2 cellular contexts compared by ENCODE assay signal in genomic region chr10:110286841-110287240, GRCh38.
TF ChIP-seq lines count a peak whose summit lies in the region.

No MANE protein-coding gene starts in this region.

TF ChIP-seq in IMR-90, 13 proteins besides CTCF, POLR2A, EP300 and RAD21:
- no peak for TF ChIP-seq CEBPB (IDR thresholded peaks at IDR 0.05; ENCODE audit: low read depth, low read length)
TF ChIP-seq in IMR-90: peak in this region for 0.

TF ChIP-seq in H1, 55 proteins besides CTCF, POLR2A, EP300 and RAD21:
- TF ChIP-seq FOSL1 (IDR thresholded peaks at IDR 0.05; ENCODE audit: insufficient read depth, low read depth, low read length) (no peak), BACH1 (IDR thresholded peaks at IDR 0.05; ENCODE audit: low read length) (no peak), NANOG (IDR thresholded peaks at IDR 0.05; ENCODE audit: insufficient read depth, low read depth, low read length, poor library complexity, severe bottlenecking) (no peak), TEAD4 (IDR thresholded peaks at IDR 0.05; ENCODE audit: low read depth, low read length) (no peak), JUN (IDR thresholded peaks at IDR 0.05; ENCODE audit: low read depth, low read length) (no peak), ZNF274 (IDR thresholded peaks at IDR 0.05; ENCODE audit: borderline replicate concordance, extremely low read depth, low read length) (no peak), RXRA (IDR thresholded peaks at IDR 0.05; ENCODE audit: insufficient read depth, low read depth, low read length) (no peak), KDM5A (IDR thresholded peaks at IDR 0.05; ENCODE audit: low read length) (no peak), PHF8 (conservative IDR thresholded peaks at IDR 0.05; ENCODE audit: low read depth, low read length) (no peak), SP1 (IDR thresholded peaks at IDR 0.05; ENCODE audit: low read depth, low read length) (no peak), GTF2F1 (IDR thresholded peaks at IDR 0.05; ENCODE audit: borderline replicate concordance, low read depth, low read length) (no peak), ATF3 (IDR thresholded peaks at IDR 0.05; ENCODE audit: insufficient read depth, low read depth, low read length) (no peak), KDM1A (IDR thresholded peaks at IDR 0.05; ENCODE audit: borderline replicate concordance, low read length) (no peak), CHD2 (IDR thresholded peaks at IDR 0.05; ENCODE audit: low read length) (no peak), CHD7 (IDR thresholded peaks at IDR 0.05; ENCODE audit: insufficient replicate concordance, low read length) (no peak)
TF ChIP-seq in H1: peak in this region for 0.
